1 cellular context compared by ENCODE assay signal in genomic region chr19:47260476-47260875, GRCh38.
TF ChIP-seq lines count a peak whose summit lies in the region.

No MANE protein-coding gene starts in this region.

TF ChIP-seq in HepG2, 621 proteins besides CTCF, POLR2A, EP300 and RAD21:
- TF ChIP-seq KDM5B (CRISPR knock-in tag; IDR thresholded peaks at IDR 0.05; ENCODE audit: borderline replicate concordance) (no peak), FUBP1 (CRISPR knock-in tag; IDR thresholded peaks at IDR 0.05; ENCODE audit: borderline replicate concordance) (no peak), AGO2 (optimal IDR thresholded peaks at IDR 0.05; ENCODE audit: low read depth, low read length) (peak; percentile 28), RBFOX2 (IDR thresholded peaks at IDR 0.05; ENCODE audit: low read depth, low read length) (peak; percentile 60; the same call in 1 of the 2 replicates)
